In genomic region chr7:20787658-20788057, GRCh38 we compare ENCODE assay signal across 14 cellular contexts. TPM values are rescaled to one million over a fixed set of nuclear protein-coding genes. Genes with fewer than 3 reads are reported as not detected.
DNase-seq lines count a peak whose midpoint lies in the region; ATAC-seq, FAIRE-seq and TF ChIP-seq lines count a peak whose summit lies in the region.
"Had no signal": no experiment of that assay in that cellular context is flagged by ENCODE, and none has a peak within 500 bp of the region (broad histone marks: within the 10 kb centered on the region; RNA-seq: fewer than 3 reads in every experiment).

No MANE protein-coding gene starts in this region.

- no peak for DNase-seq in activated CD8-positive, alpha-beta memory T cell treated with anti-CD3 and anti-CD28 coated beads, Interleukin-2, amount 10 ng/mL, durations not matched to agents 7 days and 5 days
- DNase-seq in activated CD8-positive, alpha-beta memory T cell treated with anti-CD3 and anti-CD28 coated beads, Interleukin-2, amount 50 U/mL, for 48 hours, result no peak
- no peak for DNase-seq in NB4 (ENCODE audit: low read depth)
- no peak for DNase-seq in NCI-H2171 (lab: John Stamatoyannopoulos, UW)
- no peak for DNase-seq in GM12892 (ENCODE audit: insufficient read length)
- DNase-seq in SIG-M5 treated with dmso at 0.1 percent for 504 hours (lab: John Stamatoyannopoulos, UW; ENCODE audit: unreplicated experiment), result no peak
- DNase-seq: brain microvascular endothelial cell, EL, hippocampal formation, mucosa of descending colon, T-cell had no signal

- peak overlapping the region; percentile 52 for H3K27ac Mint-ChIP-seq in activated CD8-positive, alpha-beta memory T cell treated with anti-CD3 and anti-CD28 coated beads, Interleukin-2, amount 10 ng/mL, durations not matched to agents 7 days and 5 days
- peak overlapping the region; percentile 79 to 98 (median 92) for H3K27ac Mint-ChIP-seq in brain

- CTCF ChIA-PET in activated CD8-positive, alpha-beta memory T cell treated with anti-CD3 and anti-CD28 coated beads, Interleukin-2, amount 10 ng/mL, durations not matched to agents 7 days and 5 days (lab: Charles Lee), result no interaction called here

- H3K36me3 ChIP-seq in neuron (ENCODE audit: insufficient read depth, low read length), result no peaks in the 10 kb centered on the region
- H3K36me3 ChIP-seq: brain microvascular endothelial cell had no signal

- H2AFZ ChIP-seq in neuron (ENCODE audit: low read depth, low read length), result peak overlapping the region; percentile 33

- no peak for FAIRE-seq in GM12892 (lab: Jason Lieb, UNC)

- TF ChIP-seq CTCF in NB4 (IDR thresholded peaks at IDR 0.05; ENCODE audit: low read depth, low read length) (no peak), brain (conservative IDR thresholded peaks at IDR 0.05) (no peak)

- H3K27me3 Mint-ChIP-seq in activated CD8-positive, alpha-beta memory T cell treated with anti-CD3 and anti-CD28 coated beads, Interleukin-2, amount 10 ng/mL, durations not matched to agents 7 days and 5 days, result peaks cover 84% of the 10 kb centered on the region
- peaks cover 89% of the 10 kb centered on the region for H3K27me3 Mint-ChIP-seq in brain

- peaks cover 8% of the 10 kb centered on the region for H3K36me3 Mint-ChIP-seq in activated CD8-positive, alpha-beta memory T cell treated with anti-CD3 and anti-CD28 coated beads, Interleukin-2, amount 10 ng/mL, durations not matched to agents 7 days and 5 days
- H3K36me3 Mint-ChIP-seq in brain, result peaks cover 14% of the 10 kb centered on the region

- no peaks in the 10 kb centered on the region for H3K9me3 ChIP-seq in neuron (ENCODE audit: low read length)
- H3K9me3 ChIP-seq: mucosa of descending colon had no signal

- TF ChIP-seq POLR2A in NB4 (IDR thresholded peaks at IDR 0.05; ENCODE audit: extremely low read depth, insufficient read length) (no peak), GM12892 (IDR thresholded peaks at IDR 0.05; ENCODE audit: low read depth, low read length) (no peak)

- peaks cover 17% of the 10 kb centered on the region for H3K4me1 Mint-ChIP-seq in activated CD8-positive, alpha-beta memory T cell treated with anti-CD3 and anti-CD28 coated beads, Interleukin-2, amount 10 ng/mL, durations not matched to agents 7 days and 5 days
- peaks cover 69% of the 10 kb centered on the region for H3K4me1 Mint-ChIP-seq in brain

- no peak for ATAC-seq in activated CD8-positive, alpha-beta memory T cell treated with anti-CD3 and anti-CD28 coated beads, Interleukin-2, amount 10 ng/mL, durations not matched to agents 7 days and 5 days

- peak overlapping the region; percentile 27 for H3K4me3 Mint-ChIP-seq in activated CD8-positive, alpha-beta memory T cell treated with anti-CD3 and anti-CD28 coated beads, Interleukin-2, amount 10 ng/mL, durations not matched to agents 7 days and 5 days
- peak overlapping the region; percentile 87 to 97 (median 88) for H3K4me3 Mint-ChIP-seq in brain

- H3K27me3 ChIP-seq in neuron (ENCODE audit: insufficient read depth, low read length), result peaks cover 84% of the 10 kb centered on the region

- H3K4me3 ChIP-seq in NB4 (ENCODE audit: low read depth, low read length), result peak overlapping the region; percentile 65
- H3K4me3 ChIP-seq in neuron (ENCODE audit: low read length), result peak overlapping the region; percentile 64
- H3K4me3 ChIP-seq: mucosa of descending colon had no signal

- H3K9me3 Mint-ChIP-seq in activated CD8-positive, alpha-beta memory T cell treated with anti-CD3 and anti-CD28 coated beads, Interleukin-2, amount 10 ng/mL, durations not matched to agents 7 days and 5 days (ENCODE audit: low read depth), result peaks cover 2% of the 10 kb centered on the region
- peaks cover 0 to 7% (median 0%) of the 10 kb centered on the region in 5 experiments for H3K9me3 Mint-ChIP-seq in brain

- peaks cover 24% of the 10 kb centered on the region for H3K4me1 ChIP-seq in neuron (ENCODE audit: insufficient read depth, low read length)

RNA-seq across cellular contexts. Expression of gene SP8, which starts 1.0 kb away (rescaled TPM):
- total RNA-seq in activated CD8-positive, alpha-beta memory T cell treated with anti-CD3 and anti-CD28 coated beads, Interleukin-2, amount 10 ng/mL, durations not matched to agents 7 days and 5 days, result not detected
- polyA plus RNA-seq in brain (ENCODE audit: insufficient read depth, low read depth, low replicate concordance), result 1.2 TPM
- not detected for polyA plus RNA-seq in GM12892 (2012; ENCODE audit: missing spikeins)
- total RNA-seq: M059J, mucosa of descending colon had no signal
